ENCODE assay signal across 29 cellular contexts in the genomic region with DNA sequence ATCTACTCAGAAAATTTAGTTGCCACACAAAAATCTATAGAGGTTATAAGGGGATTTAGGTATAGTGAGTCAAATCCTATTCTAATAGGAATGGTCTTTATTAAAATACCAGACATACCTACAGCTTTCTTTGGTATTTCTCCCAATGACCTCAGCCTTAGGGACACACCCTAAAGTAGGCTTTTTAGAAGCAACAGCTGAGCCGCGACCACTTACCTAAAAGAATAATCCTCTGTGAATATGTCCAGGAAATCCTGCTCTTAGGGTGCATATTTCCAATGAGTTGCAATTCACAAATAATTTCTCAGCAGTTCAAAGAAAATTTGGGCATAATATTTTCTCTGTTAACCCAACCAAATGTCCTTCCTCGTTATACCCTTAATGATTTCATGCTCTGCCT. TPM values are rescaled to one million over a fixed set of nuclear protein-coding genes. Genes with fewer than 3 reads are reported as not detected.
"Had no signal": no experiment of that assay in that cellular context is flagged by ENCODE, and none has a peak within 500 bp of the region (broad histone marks: within the 10 kb centered on the region; RNA-seq: fewer than 3 reads in every experiment).

No MANE protein-coding gene starts in this region.

- H3K9me3 Mint-ChIP-seq: activated CD8-positive, alpha-beta T cell treated with anti-CD3 and anti-CD28 coated beads for 36 hours; activated naive CD8-positive, alpha-beta T cell treated with anti-CD3 and anti-CD28 coated beads, Interleukin-2, amount 10 ng/mL, durations not matched to agents 7 days and 5 days; activated T-cell treated with anti-CD3 and anti-CD28 coated beads, Interleukin-2, amount 50 U/mL, for 72 hours; central memory CD8-positive, alpha-beta T cell; T-cell had no signal

- H3K4me3 Mint-ChIP-seq: activated CD4-positive, alpha-beta T cell treated with anti-CD3 and anti-CD28 coated beads for 36 hours; activated CD8-positive, alpha-beta T cell treated with anti-CD3 and anti-CD28 coated beads for 36 hours; activated naive CD8-positive, alpha-beta T cell treated with anti-CD3 and anti-CD28 coated beads, Interleukin-2, amount 10 ng/mL, durations not matched to agents 7 days and 5 days; activated T-cell treated with anti-CD3 and anti-CD28 coated beads, Interleukin-2, amount 50 U/mL, for 72 hours; central memory CD8-positive, alpha-beta T cell; T-cell had no signal

- H3K27ac Mint-ChIP-seq: activated CD4-positive, alpha-beta T cell treated with anti-CD3 and anti-CD28 coated beads for 36 hours; activated CD8-positive, alpha-beta T cell treated with anti-CD3 and anti-CD28 coated beads for 36 hours; activated naive CD8-positive, alpha-beta T cell treated with anti-CD3 and anti-CD28 coated beads, Interleukin-2, amount 10 ng/mL, durations not matched to agents 7 days and 5 days; activated T-cell treated with anti-CD3 and anti-CD28 coated beads, Interleukin-2, amount 50 U/mL, for 72 hours; T-cell had no signal

- DNase-seq: activated CD4-positive, alpha-beta T cell treated with anti-CD3 and anti-CD28 coated beads for 36 hours; activated CD4-positive, alpha-beta T cell treated with anti-CD3 and anti-CD28 coated beads, Interleukin-2, amount 50 U/mL, for 1 hour; activated CD8-positive, alpha-beta memory T cell treated with anti-CD3 and anti-CD28 coated beads, Interleukin-2, amount 50 U/mL, for 4 hours; activated CD8-positive, alpha-beta T cell treated with anti-CD3 and anti-CD28 coated beads for 36 hours; activated naive CD4-positive, alpha-beta T cell treated with anti-CD3 and anti-CD28 coated beads, Interleukin-2, amount 50 U/mL, for 16 hours; activated naive CD8-positive, alpha-beta T cell treated with anti-CD3 and anti-CD28 coated beads, Interleukin-2, amount 10 ng/mL, durations not matched to agents 7 days and 5 days; activated T-cell treated with anti-CD3 and anti-CD28 coated beads, Interleukin-2, amount 50 U/mL, for 72 hours; anterior cingulate cortex; body of pancreas; MM.1S; NCI-H1105 treated with DMSO at 0.1 percent for 48 hours; NCI-H1436 treated with DMSO at 0.1 percent for 48 hours; NCI-H187; NCI-H2081; NCI-H2171; NCI-H446 treated with DMSO at 0.1 percent for 48 hours; NCI-H524 treated with DMSO at 0.1 percent for 48 hours; NCI-H774; SIG-M5; T-cell; T-helper 2 cell; T1000 had no signal

- H3K27ac ChIP-seq: adrenal gland, body of pancreas, SK-N-MC, VCaP had no signal

- H3K4me1 Mint-ChIP-seq: activated CD4-positive, alpha-beta T cell treated with anti-CD3 and anti-CD28 coated beads for 36 hours; activated naive CD8-positive, alpha-beta T cell treated with anti-CD3 and anti-CD28 coated beads, Interleukin-2, amount 10 ng/mL, durations not matched to agents 7 days and 5 days; central memory CD8-positive, alpha-beta T cell; T-cell had no signal

- H3K9me3 ChIP-seq: adrenal gland, body of pancreas had no signal

- FAIRE-seq: TTC549 had no signal

- H3K36me3 Mint-ChIP-seq: activated naive CD8-positive, alpha-beta T cell treated with anti-CD3 and anti-CD28 coated beads, Interleukin-2, amount 10 ng/mL, durations not matched to agents 7 days and 5 days; T-cell had no signal

- H3K27me3 Mint-ChIP-seq: activated naive CD8-positive, alpha-beta T cell treated with anti-CD3 and anti-CD28 coated beads, Interleukin-2, amount 10 ng/mL, durations not matched to agents 7 days and 5 days had no signal

- H3K27me3 ChIP-seq: body of pancreas had no signal

- H3K4me3 ChIP-seq: adrenal gland, body of pancreas, SK-N-MC had no signal

- H3K4me1 ChIP-seq: adrenal gland, body of pancreas had no signal

- H3K36me3 ChIP-seq: adrenal gland had no signal

RNA-seq across cellular contexts. Expression of a gene that starts 2.7 kb away (rescaled TPM):
- total RNA-seq: activated CD4-positive, alpha-beta T cell treated with anti-CD3 and anti-CD28 coated beads for 36 hours; activated CD8-positive, alpha-beta T cell treated with anti-CD3 and anti-CD28 coated beads for 36 hours; activated naive CD8-positive, alpha-beta T cell treated with anti-CD3 and anti-CD28 coated beads, Interleukin-2, amount 10 ng/mL, durations not matched to agents 7 days and 5 days; activated T-cell treated with anti-CD3 and anti-CD28 coated beads, Interleukin-2, amount 50 U/mL, for 72 hours; OCI-LY7; RPMI7951; T-cell had no signal
